In genomic region chr3:53045784-53046170, GRCh38 we compare ENCODE assay signal across 8 cellular contexts. TPM values are rescaled to one million over a fixed set of nuclear protein-coding genes. Genes with fewer than 3 reads are reported as not detected.
A peak's percentile ranks its signal among the peaks of the same experiment; 100 is the strongest.
DNase-seq lines count a peak whose midpoint lies in the region; ATAC-seq lines count a peak whose summit lies in the region.

Gene SFMBT1 (minus strand): TSS chr3:53046073. CDS start chr3:52969128, 76,945 bp downstream.

- intact Hi-C loops in activated CD4-positive, alpha-beta memory T cell treated with anti-CD3 and anti-CD28 coated beads for 36 hours (cut with micrococcal nuclease), result loop anchor here (2.0 to 10.0 kb wide), 3 partner anchors 149 to 511 kb away; partner anchors contain the start of genes GNL3, NT5DC2, PBRM1 and STIMATE

- peaks cover 3% of the 10 kb centered on the region for H3K36me3 Mint-ChIP-seq in activated CD4-positive, alpha-beta memory T cell treated with anti-CD3 and anti-CD28 coated beads for 36 hours

- peak within 1 kb of the TSS; percentile 96 for H3K4me3 Mint-ChIP-seq in activated CD4-positive, alpha-beta memory T cell treated with anti-CD3 and anti-CD28 coated beads for 36 hours

- peak within 1 kb of the TSS; percentile 97 for H3K27ac Mint-ChIP-seq in activated CD4-positive, alpha-beta memory T cell treated with anti-CD3 and anti-CD28 coated beads for 36 hours

- CTCF ChIA-PET in activated CD4-positive, alpha-beta memory T cell treated with anti-CD3 and anti-CD28 coated beads for 36 hours (lab: Charles Lee), result interaction anchor here (1.2 to 1.5 kb wide), 2 partner anchors 14 to 111 kb away, joined by 3 to 5 read pairs; no protein-coding TSS in a partner anchor

- POLR2A ChIA-PET in activated CD4-positive, alpha-beta memory T cell treated with anti-CD3 and anti-CD28 coated beads for 36 hours (lab: Charles Lee), result interaction anchor here (0.6 to 2.9 kb wide), 6 partner anchors 14 to 361 kb away, joined by 3 to 11 read pairs (median 4); partner anchors contain the start of gene STIMATE

- ATAC-seq in HG02610 (IDR thresholded peaks at IDR 0.05; ENCODE audit: unreplicated experiment), result peak; percentile 49

- H3K4me1 Mint-ChIP-seq in activated CD4-positive, alpha-beta memory T cell treated with anti-CD3 and anti-CD28 coated beads for 36 hours (ENCODE audit: low read depth), result peaks cover 43% of the 10 kb centered on the region

- DNase-seq in NCI-H1417 (lab: John Stamatoyannopoulos, UW), result peak; percentile 57 to 76 (median 75)
- DNase-seq in NCI-H1417 treated with DMSO at 0.1 percent for 48 hours (lab: John Stamatoyannopoulos, UW), result no peak
- peak; percentile 36 for DNase-seq in NCI-H1105 treated with DMSO at 0.1 percent for 48 hours (lab: John Stamatoyannopoulos, UW)
- DNase-seq in activated CD4-positive, alpha-beta memory T cell treated with anti-CD3 and anti-CD28 coated beads for 36 hours, result peak; percentile 83
- peak; percentile 61 for DNase-seq in effector CD8-positive, alpha-beta T cell (lab: John Stamatoyannopoulos, UW)
- DNase-seq in medulla oblongata (ENCODE audit: extremely low spot score), result peak; percentile 68
- peak; percentile 62 for DNase-seq in stimulated activated CD8-positive, alpha-beta memory T cell treated with anti-CD3 and anti-CD28 coated beads, Interleukin-12 subunit alpha, Interleukin-12 subunit beta, amount 100 ng/mL, for 1 hour (ENCODE audit: low read depth)

- H3K27me3 Mint-ChIP-seq in activated CD4-positive, alpha-beta memory T cell treated with anti-CD3 and anti-CD28 coated beads for 36 hours, result peaks cover 2% of the 10 kb centered on the region

- H3K9me3 Mint-ChIP-seq in activated CD4-positive, alpha-beta memory T cell treated with anti-CD3 and anti-CD28 coated beads for 36 hours, result no peaks in the 10 kb centered on the region

RNA-seq across cellular contexts. Expression of gene SFMBT1, which starts in this region (rescaled TPM):
- 10 to 100 TPM; 22.1 to 22.8 TPM for total RNA-seq in activated CD4-positive, alpha-beta memory T cell treated with anti-CD3 and anti-CD28 coated beads for 36 hours
